ENCODE assay signal across 18 cellular contexts in genomic region chr17:5365831-5366230, GRCh38. TPM values are rescaled to one million over a fixed set of nuclear protein-coding genes. Genes with fewer than 3 reads are reported as not detected.
A peak's percentile ranks its signal among the peaks of the same experiment; 100 is the strongest.
DNase-seq lines count a peak whose midpoint lies in the region; ATAC-seq, FAIRE-seq and TF ChIP-seq lines count a peak whose summit lies in the region.
"Had no signal": no experiment of that assay in that cellular context is flagged by ENCODE, and none has a peak within 500 bp of the region (broad histone marks: within the 10 kb centered on the region; RNA-seq: fewer than 3 reads in every experiment).

No MANE protein-coding gene starts in this region.

- no peaks in the 10 kb centered on the region for H3K27me3 ChIP-seq in PC-9 (ENCODE audit: insufficient read depth, low read depth)
- no peaks in the 10 kb centered on the region for H3K27me3 ChIP-seq in mammary epithelial cell (ENCODE audit: insufficient read depth, low read length)
- H3K27me3 ChIP-seq: SJSA1 had no signal

- TF ChIP-seq CTCF in PC-9 (conservative IDR thresholded peaks at IDR 0.05) (no peak), mammary epithelial cell (conservative IDR thresholded peaks at IDR 0.05 in 1 of 2, IDR thresholded peaks at IDR 0.05 in 1 of 2; ENCODE audit: extremely low read depth in 1 of 2, insufficient read depth in 1 of 2, low read depth in 1 of 2, low read length in 2 of 2) (no peak), chondrocyte (IDR thresholded peaks at IDR 0.05) (no peak)

- no peak overlapping the region for H3K4me3 ChIP-seq in PC-9
- no peak overlapping the region for H3K4me3 ChIP-seq in mammary epithelial cell (replicated peaks in 1 of 3; ENCODE audit: insufficient read depth in 1 of 3, low read depth in 2 of 3, low read length in 3 of 3)
- H3K4me3 ChIP-seq: GM23338, SJSA1 had no signal

- peaks cover 33% of the 10 kb centered on the region for H3K36me3 Mint-ChIP-seq in memory B cell
- H3K36me3 Mint-ChIP-seq in stimulated activated naive B cell treated with anti-CD40 and anti-IgM and Interleukin-4, amounts not matched to agents 10 μg/mL and 1 μg/mL and 100 μg/mL, for 72 hours, result peaks cover 41 to 71% of the 10 kb centered on the region in 2 donors
- H3K36me3 Mint-ChIP-seq in chondrocyte (ENCODE audit: low read depth), result peaks cover 24% of the 10 kb centered on the region

- H3K9ac ChIP-seq in mammary epithelial cell (ENCODE audit: insufficient read depth, low read length), result no peak overlapping the region

- H3K27me3 Mint-ChIP-seq in memory B cell, result no peaks in the 10 kb centered on the region
- no peaks in the 10 kb centered on the region for H3K27me3 Mint-ChIP-seq in stimulated activated naive B cell treated with anti-CD40 and anti-IgM and Interleukin-4, amounts not matched to agents 10 μg/mL and 1 μg/mL and 100 μg/mL, for 72 hours
- no peaks in the 10 kb centered on the region for H3K27me3 Mint-ChIP-seq in chondrocyte (ENCODE audit: low read depth)

- H3K9me3 ChIP-seq in PC-9 (ENCODE audit: insufficient read depth, low read depth), result no peaks in the 10 kb centered on the region
- no peaks in the 10 kb centered on the region for H3K9me3 ChIP-seq in mammary epithelial cell (replicated peaks; ENCODE audit: insufficient read depth, low read length)
- H3K9me3 ChIP-seq: SJSA1 had no signal

- POLR2A ChIA-PET in PC-9 (lab: Charles Lee; ENCODE audit: unreplicated experiment), result interaction anchor here (0.7 kb wide), 1 partner anchor 139 kb away, joined by 5 read pairs; no protein-coding TSS in a partner anchor

- peak overlapping the region; percentile 8 for H3K27ac Mint-ChIP-seq in memory B cell
- H3K27ac Mint-ChIP-seq in stimulated activated naive B cell treated with anti-CD40 and anti-IgM and Interleukin-4, amounts not matched to agents 10 μg/mL and 1 μg/mL and 100 μg/mL, for 72 hours, result peak overlapping the region; percentile 63
- no peak overlapping the region for H3K27ac Mint-ChIP-seq in chondrocyte (ENCODE audit: unreplicated experiment)
- H3K27ac Mint-ChIP-seq: GM23338 had no signal

- WGBS in mammary epithelial cell (ENCODE audit: low coverage, missing lambda C conversion rate), result 76% methylated on average over 6 of the region's 6 CpGs

- CTCF ChIA-PET in PC-9 (lab: Charles Lee) (no interaction called here), mammary epithelial cell (lab: Charles Lee; ENCODE audit: low non-redundant PET) (no interaction called here)

- no peaks in the 10 kb centered on the region for H3K79me2 ChIP-seq in PC-9 (ENCODE audit: low read depth)
- no peaks in the 10 kb centered on the region for H3K79me2 ChIP-seq in mammary epithelial cell (ENCODE audit: insufficient read depth, low read length)

- intact Hi-C loops in PC-9 (cut with micrococcal nuclease; ENCODE audit: unreplicated experiment) (no loop called here), mammary epithelial cell (cut with micrococcal nuclease) (no loop called here)

- H3F3A ChIP-seq in PC-9 (ENCODE audit: insufficient read depth, low read depth), result peaks cover 10% of the 10 kb centered on the region; the same call in 1 of the 2 replicates

- no peak for ATAC-seq in memory B cell (ENCODE audit: low read depth)
- no peak for ATAC-seq in stimulated activated naive B cell treated with anti-CD40 and anti-IgM and Interleukin-4, amounts not matched to agents 10 μg/mL and 1 μg/mL and 100 μg/mL, for 72 hours (replicated peaks)
- ATAC-seq: GM23338 had no signal

- H3K36me3 ChIP-seq in PC-9 (ENCODE audit: low read depth) (peaks cover 17% of the 10 kb centered on the region), mammary epithelial cell (ENCODE audit: insufficient read depth, low read length) (peaks cover 6% of the 10 kb centered on the region)

- dilution Hi-C loops in mammary epithelial cell (cut with HindIII; ENCODE audit: low sequenced_read_pairs), result no loop called here

- no peak overlapping the region for H2AFZ ChIP-seq in PC-9
- no peak overlapping the region for H2AFZ ChIP-seq in mammary epithelial cell (ENCODE audit: low read depth, low read length)
- H2AFZ ChIP-seq: GM23338 had no signal

- TF ChIP-seq POLR2A in GM12891 (IDR thresholded peaks at IDR 0.05; ENCODE audit: low read depth, low read length), result no peak

- DNase-seq in PC-9 (no peak), mammary epithelial cell (peak; percentile 54), memory B cell (ENCODE audit: low spot score in 2 of 2) (no peak), GM12891 (ENCODE audit: insufficient read length, low spot score) (no peak), chondrocyte (ENCODE audit: low spot score) (no peak), DMS 273 (lab: John Stamatoyannopoulos, UW; ENCODE audit: unreplicated experiment) (no peak)
- DNase-seq in stimulated activated naive B cell treated with anti-CD40 and anti-IgM and Interleukin-4, amounts not matched to agents 10 μg/mL and 1 μg/mL and 100 μg/mL, for 72 hours, result no peak
- DNase-seq: Calu3, DMS79 treated with DMSO at 0.1 percent for 48 hours, MV-4-11, NCI-H1417 treated with DMSO at 0.1 percent for 48 hours, NCI-H2029, NCI-H2171 treated with DMSO at 0.1 percent for 48 hours, NCI-H748 treated with DMSO at 0.1 percent for 48 hours, OCI-M1, RPMI8226 had no signal

- BruUV-seq in PC-9 (replicated peaks; lab: Mats Ljungman, UMichigan) (no TSS peak), mammary epithelial cell (replicated peaks; lab: Mats Ljungman, UMichigan) (no TSS peak)

- no peaks in the 10 kb centered on the region; the same call in 1 of the 2 replicates for H4K20me1 ChIP-seq in PC-9 (ENCODE audit: insufficient read depth)
- no peaks in the 10 kb centered on the region for H4K20me1 ChIP-seq in mammary epithelial cell (ENCODE audit: insufficient read depth, low read length)

- H3K9me3 Mint-ChIP-seq in memory B cell (no peaks in the 10 kb centered on the region), chondrocyte (ENCODE audit: low read depth) (no peaks in the 10 kb centered on the region)
- no peaks in the 10 kb centered on the region for H3K9me3 Mint-ChIP-seq in stimulated activated naive B cell treated with anti-CD40 and anti-IgM and Interleukin-4, amounts not matched to agents 10 μg/mL and 1 μg/mL and 100 μg/mL, for 72 hours
- H3K9me3 Mint-ChIP-seq: GM23338 had no signal

- H3K4me1 Mint-ChIP-seq in memory B cell (peaks cover 4% of the 10 kb centered on the region), chondrocyte (ENCODE audit: low read depth) (peaks cover 15% of the 10 kb centered on the region)
- peaks cover 3 to 7% of the 10 kb centered on the region in 2 donors for H3K4me1 Mint-ChIP-seq in stimulated activated naive B cell treated with anti-CD40 and anti-IgM and Interleukin-4, amounts not matched to agents 10 μg/mL and 1 μg/mL and 100 μg/mL, for 72 hours

- no peak overlapping the region for H3K4me3 Mint-ChIP-seq in memory B cell
- no peak overlapping the region for H3K4me3 Mint-ChIP-seq in stimulated activated naive B cell treated with anti-CD40 and anti-IgM and Interleukin-4, amounts not matched to agents 10 μg/mL and 1 μg/mL and 100 μg/mL, for 72 hours
- no peak overlapping the region for H3K4me3 Mint-ChIP-seq in chondrocyte (ENCODE audit: unreplicated experiment)
- H3K4me3 Mint-ChIP-seq: GM23338 had no signal

- H3K4me2 ChIP-seq in PC-9 (no peak overlapping the region), mammary epithelial cell (ENCODE audit: insufficient read depth, low read depth, low read length) (peak overlapping the region; percentile 55)
- H3K4me2 ChIP-seq: GM23338 had no signal

- H3K27ac ChIP-seq in PC-9, result peak overlapping the region; percentile 8; the same call in 1 of the 2 replicates
- H3K27ac ChIP-seq in mammary epithelial cell (ENCODE audit: insufficient read depth, low read depth, low read length), result peak overlapping the region; percentile 69
- H3K27ac ChIP-seq: SJSA1 had no signal

- no peaks in the 10 kb centered on the region for H3K9me2 ChIP-seq in PC-9 (ENCODE audit: insufficient read depth)

- no peak for FAIRE-seq in GM12891 (lab: Jason Lieb, UNC)

- in situ Hi-C loops in mammary epithelial cell (cut with MboI; ENCODE audit: low sequenced_read_pairs in 2 of 2), result no loop called here

- H3K4me1 ChIP-seq in PC-9 (replicated peaks; ENCODE audit: insufficient read depth) (no peaks in the 10 kb centered on the region; the same call in 1 of the 2 replicates), mammary epithelial cell (ENCODE audit: insufficient read depth, low read length) (peaks cover 25% of the 10 kb centered on the region)
- H3K4me1 ChIP-seq: SJSA1 had no signal

TF ChIP-seq in GM12891, 5 proteins besides CTCF, POLR2A, EP300 and RAD21:
- TF ChIP-seq POLR2AphosphoS5 (IDR thresholded peaks at IDR 0.05; ENCODE audit: low read depth, low read length), result no peak
- TF ChIP-seq PAX5 (IDR thresholded peaks at IDR 0.05; ENCODE audit: insufficient read depth, low read length, severe bottlenecking), result no peak
- no peak for TF ChIP-seq TAF1 (IDR thresholded peaks at IDR 0.05; ENCODE audit: low read depth, low read length)
- TF ChIP-seq POU2F2 (IDR thresholded peaks at IDR 0.05; ENCODE audit: low read depth, low read length), result no peak
- TF ChIP-seq SPI1 (IDR thresholded peaks at IDR 0.05; ENCODE audit: low read depth, low read length), result no peak

RNA-seq across cellular contexts. Expression of gene NUP88, which starts 53.6 kb away (rescaled TPM):
- total RNA-seq in PC-9 (2021) (88.6 and 93.1 TPM in 2 replicates), mammary epithelial cell (10 to 100 TPM; 50.8 to 71.4 TPM), chondrocyte (29.2 to 51.8 TPM (median 34.1 TPM) in 3 replicates)
- polyA plus RNA-seq in mammary epithelial cell, result 75.0 TPM
- polyA minus RNA-seq in mammary epithelial cell, result 127 TPM
- polyA plus RNA-seq in GM12891 (2012; ENCODE audit: low read depth, missing spikeins), result 111 TPM

RNA-seq across cellular contexts. Expression of gene RPAIN, which starts 54.2 kb away (rescaled TPM):
- 56.3 and 70.2 TPM in 2 replicates for total RNA-seq in PC-9 (2021)
- total RNA-seq in mammary epithelial cell, result 10 to 100 TPM; 23.3 to 35.7 TPM
- 19.2 TPM for polyA plus RNA-seq in mammary epithelial cell
- 36.2 TPM for polyA minus RNA-seq in mammary epithelial cell
- polyA plus RNA-seq in GM12891 (2012; ENCODE audit: low read depth, missing spikeins), result 43.3 TPM
- total RNA-seq in chondrocyte, result 34.2 to 37.2 TPM (median 35.1 TPM) in 3 replicates
